ENCODE assay signal across 26 cellular contexts in genomic region chr6:148711833-148712653, GRCh38. TPM values are rescaled to one million over a fixed set of nuclear protein-coding genes. Genes with fewer than 3 reads are reported as not detected.
A peak's percentile ranks its signal among the peaks of the same experiment; 100 is the strongest.
DNase-seq lines count a peak whose midpoint lies in the region; ATAC-seq and TF ChIP-seq lines count a peak whose summit lies in the region.
"Had no signal": no experiment of that assay in that cellular context is flagged by ENCODE, and none has a peak within 500 bp of the region (broad histone marks: within the 10 kb centered on the region; RNA-seq: fewer than 3 reads in every experiment).

No MANE protein-coding gene starts in this region.

- H3K9ac ChIP-seq in mammary epithelial cell (ENCODE audit: insufficient read depth, low read length) (no peak overlapping the region), IMR-90 (ENCODE audit: low read depth, low read length) (no peak overlapping the region)

- H3K4me1 ChIP-seq in mammary epithelial cell (ENCODE audit: insufficient read depth, low read length), result no peaks in the 10 kb centered on the region
- H3K4me1 ChIP-seq in breast epithelium, result no peaks in the 10 kb centered on the region
- H3K4me1 ChIP-seq in IMR-90 (ENCODE audit: control insufficient read depth, insufficient read depth, low read length), result peaks cover 3% of the 10 kb centered on the region; the same call in 1 of the 2 replicates
- peaks cover 18 to 30% of the 10 kb centered on the region in 2 donors for H3K4me1 ChIP-seq in thoracic aorta (ENCODE audit: control insufficient read depth in 1 of 2, low read depth in 2 of 2)
- H3K4me1 ChIP-seq: upper lobe of left lung had no signal

- TF ChIP-seq CTCF in mammary epithelial cell (conservative IDR thresholded peaks at IDR 0.05 in 1 of 2, IDR thresholded peaks at IDR 0.05 in 1 of 2; ENCODE audit: extremely low read depth in 1 of 2, insufficient read depth in 1 of 2, low read depth in 1 of 2, low read length in 2 of 2) (no peak), breast epithelium (IDR thresholded peaks at IDR 0.05) (no peak), IMR-90 (conservative IDR thresholded peaks at IDR 0.05; ENCODE audit: low read depth, low read length) (no peak), fibroblast of mammary gland (conservative IDR thresholded peaks at IDR 0.05; ENCODE audit: control insufficient read depth, insufficient read depth, low read depth, low read length) (no peak), thoracic aorta (IDR thresholded peaks at IDR 0.05) (no peak), endothelial cell (IDR thresholded peaks at IDR 0.05; ENCODE audit: unreplicated experiment) (no peak)

- H3K4me2 ChIP-seq in mammary epithelial cell (ENCODE audit: insufficient read depth, low read depth, low read length), result no peak overlapping the region
- H3K4me2 ChIP-seq in IMR-90 (ENCODE audit: low read depth, low read length), result no peak overlapping the region; the same call in 1 of the 2 replicates

- in situ Hi-C loops in mammary epithelial cell (cut with MboI; ENCODE audit: low sequenced_read_pairs in 2 of 2) (no loop called here), IMR-90 (cut with MboI; ENCODE audit: low sequenced_read_pairs) (no loop called here)

- H4K91ac ChIP-seq in IMR-90 (ENCODE audit: insufficient read depth, low read depth, low read length), result no peak overlapping the region

- H3K14ac ChIP-seq in IMR-90 (replicated peaks; ENCODE audit: low read depth, low read length), result no peak overlapping the region

- no peaks in the 10 kb centered on the region for H3K36me3 Mint-ChIP-seq in endothelial cell (ENCODE audit: low read depth, unreplicated experiment)

- H2AFZ ChIP-seq in mammary epithelial cell (ENCODE audit: low read depth, low read length) (no peak overlapping the region), IMR-90 (replicated peaks; ENCODE audit: low read length, poor library complexity) (no peak overlapping the region)

- no peaks in the 10 kb centered on the region for H3K36me3 ChIP-seq in mammary epithelial cell (ENCODE audit: insufficient read depth, low read length)
- no peaks in the 10 kb centered on the region for H3K36me3 ChIP-seq in breast epithelium
- H3K36me3 ChIP-seq in IMR-90 (ENCODE audit: control insufficient read depth, insufficient read depth, low read length), result no peaks in the 10 kb centered on the region
- H3K36me3 ChIP-seq in thoracic aorta, result no peaks in the 10 kb centered on the region
- H3K36me3 ChIP-seq: MG63, upper lobe of left lung had no signal

- H3K9me3 ChIP-seq in mammary epithelial cell (replicated peaks; ENCODE audit: insufficient read depth, low read length) (no peaks in the 10 kb centered on the region), breast epithelium (no peaks in the 10 kb centered on the region), IMR-90 (ENCODE audit: control insufficient read depth, insufficient read depth, low read length) (no peaks in the 10 kb centered on the region), thoracic aorta (no peaks in the 10 kb centered on the region)
- H3K9me3 ChIP-seq: upper lobe of left lung had no signal

- no peak overlapping the region for H2AK5ac ChIP-seq in IMR-90 (ENCODE audit: low read depth, low read length)

- no peak overlapping the region for H4K5ac ChIP-seq in IMR-90 (ENCODE audit: low read depth, low read length)

- TF ChIP-seq RAD21 in IMR-90 (IDR thresholded peaks at IDR 0.05; ENCODE audit: low read length), result no peak

- CTCF ChIA-PET in mammary epithelial cell (lab: Charles Lee; ENCODE audit: low non-redundant PET), result no interaction called here
- CTCF ChIA-PET in IMR-90 (lab: Yijun Ruan, JAX), result no interaction called here

- TF ChIP-seq POLR2A in breast epithelium (IDR thresholded peaks at IDR 0.05), result no peak
- no peak for TF ChIP-seq POLR2A in IMR-90 (IDR thresholded peaks at IDR 0.05; ENCODE audit: low read depth, low read length)

- no peak overlapping the region for H3K56ac ChIP-seq in IMR-90 (ENCODE audit: extremely low read depth, insufficient read depth, low read length)

- H3K4me3 ChIP-seq in mammary epithelial cell (replicated peaks in 1 of 3; ENCODE audit: insufficient read depth in 1 of 3, low read depth in 2 of 3, low read length in 3 of 3), result no peak overlapping the region
- no peak overlapping the region for H3K4me3 ChIP-seq in breast epithelium
- no peak overlapping the region for H3K4me3 ChIP-seq in IMR-90 (ENCODE audit: insufficient read depth, low read depth, low read length)
- H3K4me3 ChIP-seq in fibroblast of mammary gland (ENCODE audit: control insufficient read depth, low read depth, low read length), result no peak overlapping the region
- peak overlapping the region; percentile 35 for H3K4me3 ChIP-seq in thoracic aorta
- H3K4me3 ChIP-seq: MG63, upper lobe of left lung had no signal

- no peaks in the 10 kb centered on the region for H3K27me3 Mint-ChIP-seq in endothelial cell (ENCODE audit: unreplicated experiment)
- H3K27me3 Mint-ChIP-seq: activated naive CD8-positive, alpha-beta T cell treated with anti-CD3 and anti-CD28 coated beads, Interleukin-2, amount 50 U/mL, for 24 hours; stimulated activated naive B cell treated with anti-CD40 and anti-IgM and Interleukin-4, amounts not matched to agents 10 μg/mL and 1 μg/mL and 100 μg/mL, for 72 hours had no signal

- peaks cover 5% of the 10 kb centered on the region for H3K27me3 ChIP-seq in mammary epithelial cell (ENCODE audit: insufficient read depth, low read length)
- H3K27me3 ChIP-seq in breast epithelium, result no peaks in the 10 kb centered on the region
- no peaks in the 10 kb centered on the region for H3K27me3 ChIP-seq in IMR-90 (ENCODE audit: control insufficient read depth, insufficient read depth, low read length)
- H3K27me3 ChIP-seq in thoracic aorta (replicated peaks; ENCODE audit: insufficient read depth), result no peaks in the 10 kb centered on the region
- H3K27me3 ChIP-seq: MG63, upper lobe of left lung had no signal

- peak; percentile 62; the same call in 1 of the 2 replicates for ATAC-seq in IMR-90 (ENCODE audit: low read depth)
- no peak for ATAC-seq in thoracic aorta (ENCODE audit: insufficient number of reproducible peaks, low FRiP score, low read depth)
- ATAC-seq in GM18511 (IDR thresholded peaks at IDR 0.05; ENCODE audit: unreplicated experiment), result no peak
- ATAC-seq: activated naive CD8-positive, alpha-beta T cell treated with anti-CD3 and anti-CD28 coated beads, Interleukin-2, amount 50 U/mL, for 24 hours; left colon; stimulated activated naive B cell treated with anti-CD40 and anti-IgM and Interleukin-4, amounts not matched to agents 10 μg/mL and 1 μg/mL and 100 μg/mL, for 72 hours; WTC11 had no signal

- dilution Hi-C loops in mammary epithelial cell (cut with HindIII; ENCODE audit: low sequenced_read_pairs) (no loop called here), IMR-90 (cut with HindIII; ENCODE audit: low sequenced_read_pairs, unreplicated experiment) (no loop called here)

- POLR2A ChIA-PET in IMR-90 (lab: Charles Lee; ENCODE audit: unreplicated experiment), result no interaction called here

- H4K20me1 ChIP-seq in mammary epithelial cell (ENCODE audit: insufficient read depth, low read length), result no peaks in the 10 kb centered on the region
- no peaks in the 10 kb centered on the region for H4K20me1 ChIP-seq in IMR-90 (ENCODE audit: insufficient read depth, low read length)

- no peaks in the 10 kb centered on the region; the same call in 1 of the 2 replicates for H3K9me1 ChIP-seq in IMR-90 (ENCODE audit: insufficient read depth, low read length)

- H3K27ac ChIP-seq in mammary epithelial cell (ENCODE audit: insufficient read depth, low read depth, low read length) (no peak overlapping the region), breast epithelium (no peak overlapping the region), IMR-90 (ENCODE audit: insufficient read depth, low read length) (no peak overlapping the region), thoracic aorta (peak overlapping the region in 1 of 2 donors; percentile 18)
- H3K27ac ChIP-seq: upper lobe of left lung had no signal

- H3K9me3 Mint-ChIP-seq in endothelial cell (ENCODE audit: unreplicated experiment), result no peaks in the 10 kb centered on the region

- BruUV-seq in mammary epithelial cell (replicated peaks; lab: Mats Ljungman, UMichigan), result no TSS peak
- no TSS peak for BruUV-seq in IMR-90 (replicated peaks; lab: Mats Ljungman, UMichigan)

- 93% methylated on average over 5 of the region's 5 CpGs for WGBS in mammary epithelial cell (ENCODE audit: low coverage, missing lambda C conversion rate)
- WGBS in IMR-90 (ENCODE audit: extremely low coverage in 2 of 2, insufficient read length in 1 of 2), 2 experiments, result no CpG with 5 or more reads among the region's 5 CpGs

- no peaks in the 10 kb centered on the region for H3K4me1 Mint-ChIP-seq in endothelial cell (ENCODE audit: unreplicated experiment)
- H3K4me1 Mint-ChIP-seq: activated naive CD8-positive, alpha-beta T cell treated with anti-CD3 and anti-CD28 coated beads, Interleukin-2, amount 50 U/mL, for 24 hours; immature natural killer cell; stimulated activated naive B cell treated with anti-CD40 and anti-IgM and Interleukin-4, amounts not matched to agents 10 μg/mL and 1 μg/mL and 100 μg/mL, for 72 hours had no signal

- peak overlapping the region; percentile 68; the same call in 1 of the 3 replicates for H2BK15ac ChIP-seq in IMR-90 (ENCODE audit: low read depth, low read length)

- H2BK5ac ChIP-seq in IMR-90 (ENCODE audit: low read depth, low read length, poor library complexity, severe bottlenecking), result no peak overlapping the region

- H2AK9ac ChIP-seq in IMR-90 (replicated peaks; ENCODE audit: low read depth, low read length, poor library complexity), result no peak overlapping the region

- no peak overlapping the region for H3K27ac Mint-ChIP-seq in endothelial cell (ENCODE audit: unreplicated experiment)
- H3K27ac Mint-ChIP-seq: activated naive CD8-positive, alpha-beta T cell treated with anti-CD3 and anti-CD28 coated beads, Interleukin-2, amount 50 U/mL, for 24 hours; immature natural killer cell; nephron; stimulated activated naive B cell treated with anti-CD40 and anti-IgM and Interleukin-4, amounts not matched to agents 10 μg/mL and 1 μg/mL and 100 μg/mL, for 72 hours; WTC11 had no signal

- no peaks in the 10 kb centered on the region for H3K79me1 ChIP-seq in IMR-90 (ENCODE audit: low read depth in 1 of 2, low read length in 2 of 2)

- no peak overlapping the region; the same call in 1 of the 2 replicates for H3K18ac ChIP-seq in IMR-90 (ENCODE audit: low read depth, low read length)

- no peak overlapping the region for H2BK20ac ChIP-seq in IMR-90 (ENCODE audit: low read depth, low read length)

- H3K4me3 Mint-ChIP-seq in endothelial cell (ENCODE audit: unreplicated experiment), result no peak overlapping the region
- H3K4me3 Mint-ChIP-seq: activated naive CD8-positive, alpha-beta T cell treated with anti-CD3 and anti-CD28 coated beads, Interleukin-2, amount 50 U/mL, for 24 hours; immature natural killer cell; nephron; stimulated activated naive B cell treated with anti-CD40 and anti-IgM and Interleukin-4, amounts not matched to agents 10 μg/mL and 1 μg/mL and 100 μg/mL, for 72 hours; WTC11 had no signal

- DNase-seq in mammary epithelial cell (peak; percentile 34), breast epithelium (ENCODE audit: low spot score in 2 of 2) (no peak), IMR-90 (peak; percentile 57), fibroblast of mammary gland (ENCODE audit: low read depth) (peak; percentile 33), thoracic aorta (ENCODE audit: low spot score) (no peak), D341Med (ENCODE audit: low spot score) (no peak), endothelial cell (ENCODE audit: low spot score) (no peak)
- DNase-seq: activated CD4-positive, alpha-beta T cell treated with anti-CD3 and anti-CD28 coated beads, Interleukin-2, amount 50 U/mL, for 48 hours; activated naive CD4-positive, alpha-beta T cell; activated naive CD8-positive, alpha-beta T cell treated with anti-CD3 and anti-CD28 coated beads, Interleukin-2, amount 50 U/mL, for 24 hours; C1 segment of cervical spinal cord; GOT3; immature natural killer cell; KG1; left colon; MG63; NCI-H1930; NCI-H2171 treated with DMSO at 0.1 percent for 48 hours; NCI-H524 treated with DMSO at 0.1 percent for 48 hours; NK-92 treated with Interleukin-12 subunit alpha and Interleukin-12 subunit beta, amount 100 ng/mL, for 24 hours; stimulated activated naive B cell treated with anti-CD40 and anti-IgM and Interleukin-4, amounts not matched to agents 10 μg/mL and 1 μg/mL and 100 μg/mL, for 72 hours; substantia nigra; upper lobe of left lung had no signal

- no peak overlapping the region for H3K23ac ChIP-seq in IMR-90 (ENCODE audit: low read depth, low read length)

- H3K79me2 ChIP-seq in mammary epithelial cell (ENCODE audit: insufficient read depth, low read length), result no peaks in the 10 kb centered on the region

- intact Hi-C loops in mammary epithelial cell (cut with micrococcal nuclease), result no loop called here
- intact Hi-C loops in breast epithelium (cut with DNase I; ENCODE audit: low total_unique reads), result loop anchor here (2.0 kb wide), 1 partner anchor 29 kb away; no protein-coding TSS in a partner anchor
- intact Hi-C loops in IMR-90 (cut with micrococcal nuclease), result no loop called here

- H3K4ac ChIP-seq in IMR-90 (ENCODE audit: low read depth, low read length), result no peak overlapping the region

- H4K8ac ChIP-seq in IMR-90 (ENCODE audit: low read depth in 2 of 2, low read length in 2 of 2), result no peak overlapping the region

- H2BK120ac ChIP-seq in IMR-90 (ENCODE audit: low read depth, low read length), result peak overlapping the region; percentile 26; the same call in 1 of the 2 replicates

RNA-seq across cellular contexts. Expression of gene UST, which starts 34.8 kb away (rescaled TPM):
- total RNA-seq in mammary epithelial cell, result 10 to 100 TPM; 13.0 to 22.2 TPM
- polyA plus RNA-seq in mammary epithelial cell, result 6.2 TPM
- polyA minus RNA-seq in mammary epithelial cell, result 12.5 TPM
- total RNA-seq in breast epithelium, result 10 to 100 TPM; 10.5 to 28.8 (median 13.2) TPM
- 13.8 and 14.4 TPM in 2 replicates for total RNA-seq in IMR-90 (2012; rRNA removed)
- 6.6 and 7.7 TPM in 2 replicates for polyA plus RNA-seq in IMR-90 (2012; rRNA removed)
- 2.8 and 5.4 TPM in 2 replicates for polyA plus RNA-seq in IMR-90 (2012; cell fraction: cytosol; rRNA removed)
- 1.2 and 5.5 TPM in 2 replicates for polyA plus RNA-seq in IMR-90 (2012; cell fraction: nucleus; rRNA removed; ENCODE audit: low replicate concordance)
- total RNA-seq in thoracic aorta, result 10 to 100 TPM; 24.2 to 30.8 TPM
- total RNA-seq in endothelial cell (ENCODE audit: unreplicated experiment), result 23.2 TPM

Comparison
In these comparisons a context has a peak if more than half of its experiments do, and no peak if none do; other contexts are left out.
1. DNase-seq: peak in mammary epithelial cell (single experiment), IMR-90 (single experiment) and fibroblast of mammary gland (single experiment); none in breast epithelium (0 of 2), thoracic aorta (single experiment), D341Med (single experiment) and endothelial cell (single experiment).